Comparison of ENCODE assay signal across 8 cellular contexts in the genomic region with DNA sequence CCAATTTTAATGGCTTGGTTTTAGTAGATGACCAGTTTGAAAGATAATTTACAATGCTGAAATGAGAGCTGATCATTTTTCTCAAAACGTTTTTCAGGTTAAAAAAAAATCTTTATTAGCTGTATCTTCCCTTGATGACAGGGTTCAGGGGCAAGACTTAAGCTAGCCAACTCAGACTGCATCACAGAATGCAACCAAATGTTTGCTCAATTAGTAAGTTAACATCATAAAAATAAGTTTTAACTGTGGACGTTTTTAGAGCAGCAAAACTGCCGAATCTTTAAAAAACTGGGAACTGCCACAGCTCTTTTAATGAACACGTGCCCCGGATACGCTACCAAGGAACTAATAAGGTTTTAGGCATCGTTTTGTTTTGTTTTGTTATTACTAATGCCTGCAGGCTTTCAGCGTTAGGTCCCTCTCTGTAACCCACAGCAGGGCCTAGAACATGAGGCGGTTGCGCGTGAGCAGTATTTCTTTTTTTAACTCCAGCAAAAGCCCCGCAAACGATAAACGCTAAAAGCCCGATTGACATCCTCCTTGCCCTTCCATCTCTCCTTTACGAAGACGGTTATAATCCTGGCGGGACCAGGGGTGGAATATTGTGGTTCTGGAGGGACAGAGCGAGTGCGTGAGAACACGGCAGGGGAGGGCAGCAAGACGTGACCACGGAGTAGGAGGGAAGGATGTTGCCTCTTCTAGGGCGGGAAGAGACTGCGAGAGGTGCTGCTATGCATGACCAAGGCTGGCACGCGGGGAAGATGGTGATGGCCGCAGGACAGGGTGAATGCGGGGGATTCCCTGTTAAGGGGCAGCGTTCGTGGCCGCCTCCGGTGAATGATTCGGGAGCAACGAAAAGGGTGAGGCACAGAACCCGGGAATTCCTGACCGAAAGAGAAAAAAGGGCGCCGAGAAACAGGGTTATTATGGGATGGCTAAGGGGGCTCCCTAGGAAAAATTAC. TPM values are rescaled to one million over a fixed set of nuclear protein-coding genes. Genes with fewer than 3 reads are reported as not detected.
A peak's percentile ranks its signal among the peaks of the same experiment; 100 is the strongest.
DNase-seq lines count a peak whose midpoint lies in the region; ATAC-seq and TF ChIP-seq lines count a peak whose summit lies in the region.

No MANE protein-coding gene starts in this region.

- H3K36me3 ChIP-seq in HUES6 (ENCODE audit: control insufficient read depth, insufficient read depth, low read length) (peaks cover 49% of the 10 kb centered on the region), RWPE2 (ENCODE audit: low read depth) (peaks cover 67% of the 10 kb centered on the region), thymus (ENCODE audit: control insufficient read depth, insufficient read depth) (peaks cover 7% of the 10 kb centered on the region)

- H3K9me3 ChIP-seq in HUES6 (ENCODE audit: control insufficient read depth, insufficient read depth, low read depth, low read length) (no peaks in the 10 kb centered on the region), RWPE2 (ENCODE audit: severe bottlenecking) (no peaks in the 10 kb centered on the region), thymus (ENCODE audit: control insufficient read depth) (no peaks in the 10 kb centered on the region)

- peak overlapping the region; percentile 98 for H3K9ac ChIP-seq in HUES6 (ENCODE audit: low read length)

- TF ChIP-seq CTCF in GM12865 (IDR thresholded peaks at IDR 0.05; ENCODE audit: insufficient read depth, low read depth, low read length, missing control alignments): no peak
- TF ChIP-seq CTCF in RWPE2 (IDR thresholded peaks at IDR 0.05; ENCODE audit: poor library complexity, severe bottlenecking): no peak
- TF ChIP-seq CTCF in omental fat pad (IDR thresholded peaks at IDR 0.05): no peak

- DNase-seq in GM12865 (ENCODE audit: low read depth) (peak; percentile 76), RWPE2 (ENCODE audit: low spot score) (peak; percentile 78), foreskin melanocyte (peak; percentile 65), omental fat pad (ENCODE audit: low spot score) (no peak), ecto neural progenitor cell (ENCODE audit: low spot score) (no peak)
- peak; percentile 16 to 28 (median 24) for DNase-seq in activated naive CD4-positive, alpha-beta T cell (lab: John Stamatoyannopoulos, UW)

- under 1% methylated on average over 39 of the region's 39 CpGs for WGBS in thymus

- H3K27me3 ChIP-seq in HUES6 (ENCODE audit: control insufficient read depth, insufficient read depth, low read length) (no peaks in the 10 kb centered on the region), RWPE2 (ENCODE audit: insufficient read depth, poor library complexity, severe bottlenecking) (no peaks in the 10 kb centered on the region), thymus (ENCODE audit: control insufficient read depth, insufficient read depth) (no peaks in the 10 kb centered on the region)

- ATAC-seq in RWPE2 (ENCODE audit: low read depth) (peak; percentile 49), omental fat pad (ENCODE audit: low FRiP score) (peak; percentile 29)

- H3K4me3 ChIP-seq in GM12865 (ENCODE audit: low read depth, low read length) (peak overlapping the region; percentile 61), HUES6 (ENCODE audit: low read depth, low read length) (peak overlapping the region; percentile 96), RWPE2 (ENCODE audit: severe bottlenecking) (peak overlapping the region; percentile 72), thymus (ENCODE audit: low read length) (peak overlapping the region; percentile 70)

- H3K27ac ChIP-seq in HUES6 (ENCODE audit: low read depth, low read length) (peak overlapping the region; percentile 97), RWPE2 (ENCODE audit: poor library complexity, severe bottlenecking) (peak overlapping the region; percentile 74), thymus (ENCODE audit: low read depth) (peak overlapping the region; percentile 93)

- H3K4me1 ChIP-seq in HUES6 (ENCODE audit: control insufficient read depth, insufficient read depth, low read length): peaks cover 8% of the 10 kb centered on the region
- peaks cover 12% of the 10 kb centered on the region for H3K4me1 ChIP-seq in RWPE2 (ENCODE audit: insufficient read depth, poor library complexity, severe bottlenecking)
- peaks cover 9% of the 10 kb centered on the region for H3K4me1 ChIP-seq in thymus (ENCODE audit: control insufficient read depth, insufficient read depth, low read length)

RNA-seq across cellular contexts. Expression of a gene that starts 0.7 kb away (rescaled TPM):
- total RNA-seq in omental fat pad: 10 to 100 TPM; 54.0 to 86.5 (median 60.3) TPM
- polyA plus RNA-seq in thymus: 64.5 TPM

Comparison
In these comparisons a context has a peak if more than half of its experiments do, and no peak if none do; other contexts are left out.
1. DNase-seq: peak in GM12865 (single experiment), RWPE2 (single experiment), activated naive CD4-positive, alpha-beta T cell (4 of 4) and foreskin melanocyte (single experiment); none in omental fat pad (single experiment) and ecto neural progenitor cell (single experiment).
2. Peak in every context shown above with its lines, with median percentiles within 50 percentile points of each other: H3K4me3 ChIP-seq and H3K27ac ChIP-seq.